ENCODE assay signal across 13 cellular contexts in genomic region chr3:16102905-16103364, GRCh38.
A peak's percentile ranks its signal among the peaks of the same experiment; 100 is the strongest.
DNase-seq lines count a peak whose midpoint lies in the region; ATAC-seq and TF ChIP-seq lines count a peak whose summit lies in the region.
"Had no signal": no experiment of that assay in that cellular context is flagged by ENCODE, and none has a peak within 500 bp of the region (broad histone marks: within the 10 kb centered on the region; RNA-seq: fewer than 3 reads in every experiment).

No MANE protein-coding gene starts in this region.

- H3K36me3 Mint-ChIP-seq in activated naive CD4-positive, alpha-beta T cell treated with anti-CD3 and anti-CD28 coated beads, Interleukin-2, amount 50 U/mL, for 72 hours, result peaks cover 0 to 5% of the 10 kb centered on the region in 2 donors
- no peaks in the 10 kb centered on the region for H3K36me3 Mint-ChIP-seq in activated naive CD4-positive, alpha-beta T cell treated with anti-CD3 and anti-CD28 coated beads, Interleukin-2, amount 10 ng/mL, durations not matched to agents 7 days and 5 days
- H3K36me3 Mint-ChIP-seq in chondrocyte (ENCODE audit: low read depth), result no peaks in the 10 kb centered on the region
- H3K36me3 Mint-ChIP-seq in activated CD8-positive, alpha-beta memory T cell treated with anti-CD3 and anti-CD28 coated beads, Interleukin-2, amount 10 ng/mL, durations not matched to agents 7 days and 5 days, result no peaks in the 10 kb centered on the region

- peaks cover 9 to 29% of the 10 kb centered on the region in 2 donors for H3K9me3 Mint-ChIP-seq in activated naive CD4-positive, alpha-beta T cell treated with anti-CD3 and anti-CD28 coated beads, Interleukin-2, amount 50 U/mL, for 72 hours
- H3K9me3 Mint-ChIP-seq in activated naive CD4-positive, alpha-beta T cell treated with anti-CD3 and anti-CD28 coated beads, Interleukin-2, amount 10 ng/mL, durations not matched to agents 7 days and 5 days, result no peaks in the 10 kb centered on the region
- H3K9me3 Mint-ChIP-seq in chondrocyte (ENCODE audit: low read depth), result no peaks in the 10 kb centered on the region
- no peaks in the 10 kb centered on the region for H3K9me3 Mint-ChIP-seq in activated CD8-positive, alpha-beta memory T cell treated with anti-CD3 and anti-CD28 coated beads, Interleukin-2, amount 10 ng/mL, durations not matched to agents 7 days and 5 days (ENCODE audit: low read depth)
- H3K9me3 Mint-ChIP-seq: activated T-helper 2 cell treated with anti-CD3 and anti-CD28 coated beads, Interferon-gamma antibody, Interleukin-2, Interleukin-4, amounts not matched to agents 10 μg/mL and 5 μg/mL and 100 μg/mL, durations not matched to agents 14 hours and 24 hours and 36 hours had no signal

- peaks cover 8% of the 10 kb centered on the region for H3K27me3 Mint-ChIP-seq in activated naive CD4-positive, alpha-beta T cell treated with anti-CD3 and anti-CD28 coated beads, Interleukin-2, amount 10 ng/mL, durations not matched to agents 7 days and 5 days
- no peaks in the 10 kb centered on the region for H3K27me3 Mint-ChIP-seq in chondrocyte (ENCODE audit: low read depth)
- peaks cover 10% of the 10 kb centered on the region for H3K27me3 Mint-ChIP-seq in activated CD8-positive, alpha-beta memory T cell treated with anti-CD3 and anti-CD28 coated beads, Interleukin-2, amount 10 ng/mL, durations not matched to agents 7 days and 5 days

- no peak overlapping the region for H3K27ac Mint-ChIP-seq in activated naive CD4-positive, alpha-beta T cell treated with anti-CD3 and anti-CD28 coated beads, Interleukin-2, amount 50 U/mL, for 72 hours
- H3K27ac Mint-ChIP-seq in activated naive CD4-positive, alpha-beta T cell treated with anti-CD3 and anti-CD28 coated beads, Interleukin-2, amount 10 ng/mL, durations not matched to agents 7 days and 5 days, result no peak overlapping the region
- peak overlapping the region; percentile 75 for H3K27ac Mint-ChIP-seq in chondrocyte (ENCODE audit: unreplicated experiment)
- no peak overlapping the region for H3K27ac Mint-ChIP-seq in activated CD8-positive, alpha-beta memory T cell treated with anti-CD3 and anti-CD28 coated beads, Interleukin-2, amount 10 ng/mL, durations not matched to agents 7 days and 5 days
- H3K27ac Mint-ChIP-seq: activated T-helper 2 cell treated with anti-CD3 and anti-CD28 coated beads, Interferon-gamma antibody, Interleukin-2, Interleukin-4, amounts not matched to agents 10 μg/mL and 5 μg/mL and 100 μg/mL, durations not matched to agents 14 hours and 24 hours and 36 hours had no signal

- CTCF ChIA-PET in activated naive CD4-positive, alpha-beta T cell treated with anti-CD3 and anti-CD28 coated beads, Interleukin-2, amount 10 ng/mL, durations not matched to agents 7 days and 5 days (lab: Charles Lee), result no interaction called here
- CTCF ChIA-PET in activated CD8-positive, alpha-beta memory T cell treated with anti-CD3 and anti-CD28 coated beads, Interleukin-2, amount 10 ng/mL, durations not matched to agents 7 days and 5 days (lab: Charles Lee), result no interaction called here

- no peak overlapping the region for H3K4me3 Mint-ChIP-seq in activated naive CD4-positive, alpha-beta T cell treated with anti-CD3 and anti-CD28 coated beads, Interleukin-2, amount 10 ng/mL, durations not matched to agents 7 days and 5 days
- no peak overlapping the region for H3K4me3 Mint-ChIP-seq in chondrocyte (ENCODE audit: unreplicated experiment)
- no peak overlapping the region for H3K4me3 Mint-ChIP-seq in activated CD8-positive, alpha-beta memory T cell treated with anti-CD3 and anti-CD28 coated beads, Interleukin-2, amount 10 ng/mL, durations not matched to agents 7 days and 5 days

- peak; percentile 33 to 52 for ATAC-seq in activated naive CD4-positive, alpha-beta T cell treated with anti-CD3 and anti-CD28 coated beads, Interleukin-2, amount 50 U/mL, for 72 hours
- ATAC-seq in left lobe of liver (peak; percentile 37), GM21737 (IDR thresholded peaks at IDR 0.05; ENCODE audit: unreplicated experiment) (no peak), GM21619 (IDR thresholded peaks at IDR 0.05; ENCODE audit: unreplicated experiment) (no peak)
- ATAC-seq in activated CD8-positive, alpha-beta memory T cell treated with anti-CD3 and anti-CD28 coated beads, Interleukin-2, amount 10 ng/mL, durations not matched to agents 7 days and 5 days, result no peak

- no peaks in the 10 kb centered on the region for H3K4me1 Mint-ChIP-seq in activated naive CD4-positive, alpha-beta T cell treated with anti-CD3 and anti-CD28 coated beads, Interleukin-2, amount 10 ng/mL, durations not matched to agents 7 days and 5 days
- peaks cover 24% of the 10 kb centered on the region for H3K4me1 Mint-ChIP-seq in chondrocyte (ENCODE audit: low read depth)
- no peaks in the 10 kb centered on the region for H3K4me1 Mint-ChIP-seq in activated CD8-positive, alpha-beta memory T cell treated with anti-CD3 and anti-CD28 coated beads, Interleukin-2, amount 10 ng/mL, durations not matched to agents 7 days and 5 days

- TF ChIP-seq CTCF in chondrocyte (IDR thresholded peaks at IDR 0.05), result no peak

- no peak for DNase-seq in activated naive CD4-positive, alpha-beta T cell treated with anti-CD3 and anti-CD28 coated beads, Interleukin-2, amount 50 U/mL, for 72 hours (ENCODE audit: low spot score in 2 of 2)
- no peak for DNase-seq in activated naive CD4-positive, alpha-beta T cell treated with anti-CD3 and anti-CD28 coated beads, Interleukin-2, amount 10 ng/mL, durations not matched to agents 7 days and 5 days
- DNase-seq in chondrocyte (ENCODE audit: low spot score) (no peak), left lobe of liver (ENCODE audit: low spot score) (no peak), NCI-H2196 treated with DMSO at 0.1 percent for 48 hours (lab: John Stamatoyannopoulos, UW; ENCODE audit: unreplicated experiment) (no peak)
- no peak for DNase-seq in activated CD8-positive, alpha-beta memory T cell treated with anti-CD3 and anti-CD28 coated beads, Interleukin-2, amount 10 ng/mL, durations not matched to agents 7 days and 5 days
- DNase-seq: 8988T, NCI-H187 treated with DMSO at 0.1 percent for 48 hours, posterior cingulate gyrus, RPMI8226 had no signal

Comparison
In these comparisons a context has a peak if more than half of its experiments do, and no peak if none do; other contexts are left out.
1. ATAC-seq: peak in activated naive CD4-positive, alpha-beta T cell treated with anti-CD3 and anti-CD28 coated beads, Interleukin-2, amount 50 U/mL, for 72 hours (2 of 2) and left lobe of liver (single experiment); none in GM21737 (single experiment), GM21619 (single experiment) and activated CD8-positive, alpha-beta memory T cell treated with anti-CD3 and anti-CD28 coated beads, Interleukin-2, amount 10 ng/mL, durations not matched to agents 7 days and 5 days (single experiment).